10 cellular contexts compared by ENCODE assay signal in the genomic region with DNA sequence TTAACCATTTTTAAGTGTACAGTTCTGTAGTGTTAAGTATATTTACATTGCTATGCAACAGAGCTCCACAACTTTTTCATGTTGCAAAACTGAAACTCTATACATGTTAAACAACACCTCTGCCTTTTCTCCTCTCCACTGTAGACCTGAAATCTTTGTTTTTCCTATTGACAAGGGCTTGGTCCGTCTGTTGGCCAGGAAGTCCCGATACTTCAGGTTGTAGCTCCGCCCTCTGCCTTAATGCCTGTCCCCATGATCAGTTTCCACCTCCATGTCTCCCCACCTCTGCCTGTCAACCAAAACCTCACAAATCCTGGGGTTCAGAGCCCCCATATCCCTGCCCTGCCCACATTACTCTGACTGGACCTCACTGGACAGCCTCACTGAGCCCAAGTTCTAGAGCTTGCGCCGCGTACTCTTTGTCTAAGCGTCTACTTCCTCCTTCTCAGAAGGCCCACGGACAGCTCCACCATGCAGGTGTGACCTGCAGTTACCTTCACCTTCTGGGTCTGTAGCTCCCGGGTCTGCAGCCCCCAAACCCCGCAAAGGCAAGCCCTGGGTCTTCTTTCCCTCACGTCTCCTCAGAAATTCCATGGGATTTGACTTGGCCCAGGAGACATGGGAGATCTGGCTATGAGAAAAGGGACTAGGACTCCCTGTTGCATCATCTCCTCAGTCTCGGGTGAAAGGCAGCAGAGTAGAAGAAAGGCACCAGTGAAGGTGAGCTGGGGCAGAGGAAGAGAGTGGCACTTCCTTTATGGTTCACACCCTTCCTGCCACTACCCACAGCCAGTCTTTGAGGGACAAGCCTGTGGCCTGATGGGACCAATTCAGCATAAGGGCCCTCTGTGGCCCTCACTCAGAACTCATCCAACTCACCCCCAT. TPM values are rescaled to one million over a fixed set of nuclear protein-coding genes. Genes with fewer than 3 reads are reported as not detected.
A peak's percentile ranks its signal among the peaks of the same experiment; 100 is the strongest.
DNase-seq lines count a peak whose midpoint lies in the region; ATAC-seq and TF ChIP-seq lines count a peak whose summit lies in the region.
"Had no signal": no experiment of that assay in that cellular context is flagged by ENCODE, and none has a peak within 500 bp of the region (broad histone marks: within the 10 kb centered on the region; RNA-seq: fewer than 3 reads in every experiment).

No MANE protein-coding gene starts in this region.

- H3K4me3 ChIP-seq in mononuclear cell (ENCODE audit: low read length) (peak overlapping the region; percentile 44), OCI-LY7 (ENCODE audit: low read depth, low read length, poor library complexity, severe bottlenecking) (no peak overlapping the region), lower leg skin (ENCODE audit: low read depth, poor library complexity, severe bottlenecking) (no peak overlapping the region)
- H3K4me3 ChIP-seq: adrenal gland had no signal

- H3K4me3 Mint-ChIP-seq in activated CD4-positive, alpha-beta memory T cell treated with anti-CD3 and anti-CD28 coated beads for 36 hours: peak overlapping the region; percentile 77

- intact Hi-C loops in activated CD4-positive, alpha-beta memory T cell treated with anti-CD3 and anti-CD28 coated beads for 36 hours (cut with micrococcal nuclease): loop anchor here (1.0 kb wide), 1 partner anchor 8 kb away; no protein-coding TSS in a partner anchor
- intact Hi-C loops in OCI-LY7 (cut with micrococcal nuclease; ENCODE audit: unreplicated experiment) (no loop called here), lower leg skin (cut with DNase I; ENCODE audit: low total_unique reads) (no loop called here)

- TF ChIP-seq CTCF in OCI-LY7 (conservative IDR thresholded peaks at IDR 0.05; ENCODE audit: low read length): no peak
- TF ChIP-seq CTCF in lower leg skin (IDR thresholded peaks at IDR 0.05): no peak

- H3K9me2 ChIP-seq in OCI-LY7 (ENCODE audit: insufficient read depth, low read length): no peaks in the 10 kb centered on the region

- no peaks in the 10 kb centered on the region for H3K27me3 Mint-ChIP-seq in activated CD4-positive, alpha-beta memory T cell treated with anti-CD3 and anti-CD28 coated beads for 36 hours

- H3K27ac Mint-ChIP-seq in activated CD4-positive, alpha-beta memory T cell treated with anti-CD3 and anti-CD28 coated beads for 36 hours: peak overlapping the region; percentile 93

- H3K79me2 ChIP-seq in OCI-LY7 (ENCODE audit: insufficient read depth, low read depth, low read length): no peaks in the 10 kb centered on the region

- no peak overlapping the region for H3K4me2 ChIP-seq in OCI-LY7 (ENCODE audit: low read length)

- H3K4me1 Mint-ChIP-seq in activated CD4-positive, alpha-beta memory T cell treated with anti-CD3 and anti-CD28 coated beads for 36 hours (ENCODE audit: low read depth): peaks cover 92% of the 10 kb centered on the region

- CTCF ChIA-PET in activated CD4-positive, alpha-beta memory T cell treated with anti-CD3 and anti-CD28 coated beads for 36 hours (lab: Charles Lee): interaction anchor here (1.0 to 3.0 kb wide), 5 partner anchors 15 to 330 kb away, joined by 3 to 22 read pairs (median 3); a partner anchor contains a TSS
- CTCF ChIA-PET in OCI-LY7 (lab: Charles Lee; ENCODE audit: unreplicated experiment): interaction anchor here (1.4 kb wide), 1 partner anchor 10 kb away, joined by 6 read pairs; no protein-coding TSS in a partner anchor

- no peaks in the 10 kb centered on the region for H3K36me3 ChIP-seq in OCI-LY7 (ENCODE audit: insufficient read depth, low read length)
- H3K36me3 ChIP-seq: adrenal gland had no signal

- H3K27me3 ChIP-seq in mononuclear cell (ENCODE audit: insufficient read depth, low read length): no peaks in the 10 kb centered on the region
- H3K27me3 ChIP-seq: adrenal gland had no signal

- no peak overlapping the region for H3K27ac ChIP-seq in OCI-LY7 (ENCODE audit: low read depth, low read length, poor library complexity, severe bottlenecking)

- H3K9me3 Mint-ChIP-seq in activated CD4-positive, alpha-beta memory T cell treated with anti-CD3 and anti-CD28 coated beads for 36 hours: peaks cover 13% of the 10 kb centered on the region

- H3K9me3 ChIP-seq in mononuclear cell (ENCODE audit: low read depth, low read length) (no peaks in the 10 kb centered on the region), OCI-LY7 (ENCODE audit: low read length) (peaks cover 12% of the 10 kb centered on the region; the same call in 1 of the 2 replicates)
- H3K9me3 ChIP-seq: adrenal gland had no signal

- H3K4me1 ChIP-seq in mononuclear cell (ENCODE audit: insufficient read depth, low read length) (peaks cover 100% of the 10 kb centered on the region), OCI-LY7 (ENCODE audit: insufficient read depth, low read length, poor library complexity, severe bottlenecking) (peaks cover 20% of the 10 kb centered on the region)

- H3K36me3 Mint-ChIP-seq in activated CD4-positive, alpha-beta memory T cell treated with anti-CD3 and anti-CD28 coated beads for 36 hours: peaks cover 16% of the 10 kb centered on the region

- H2AFZ ChIP-seq in OCI-LY7 (ENCODE audit: low read length): no peak overlapping the region

- ATAC-seq in GM18867 (IDR thresholded peaks at IDR 0.05; ENCODE audit: unreplicated experiment): no peak

- 91% methylated on average over 12 of the region's 12 CpGs for WGBS in lower leg skin, 2 donors

- POLR2A ChIA-PET in activated CD4-positive, alpha-beta memory T cell treated with anti-CD3 and anti-CD28 coated beads for 36 hours (lab: Charles Lee): interaction anchor here (0.7 to 1.0 kb wide), 2 partner anchors 11 to 46 kb away, joined by 3 read pairs; a partner anchor contains a TSS
- POLR2A ChIA-PET in OCI-LY7 (lab: Charles Lee): interaction anchor here (0.5 to 1.5 kb wide), 4 partner anchors 8 to 1321 kb away, joined by 3 to 9 read pairs (median 4); a partner anchor contains a TSS

- no peak for TF ChIP-seq POLR2A in lower leg skin (IDR thresholded peaks at IDR 0.05)

- peak; percentile 24 for DNase-seq in activated naive CD4-positive, alpha-beta T cell treated with Interleukin-2 at 50 U/mL for 16 hours
- DNase-seq in activated naive CD4-positive, alpha-beta T cell (lab: John Stamatoyannopoulos, UW): no peak
- peak; percentile 47 for DNase-seq in activated CD4-positive, alpha-beta memory T cell treated with anti-CD3 and anti-CD28 coated beads for 36 hours
- DNase-seq in OCI-LY7 (ENCODE audit: low spot score) (no peak), lower leg skin (ENCODE audit: low spot score in 2 of 2) (no peak)
- no peak for DNase-seq in effector CD8-positive, alpha-beta T cell (lab: John Stamatoyannopoulos, UW)
- DNase-seq: adrenal gland, NCI-H82 had no signal

- H4K20me1 ChIP-seq in OCI-LY7 (ENCODE audit: insufficient read depth, low read length): no peaks in the 10 kb centered on the region

- no TSS peak for BruUV-seq in OCI-LY7 (replicated peaks; lab: Mats Ljungman, UMichigan)

RNA-seq across cellular contexts. Expression of a gene that starts 8.0 kb away (rescaled TPM):
- total RNA-seq in activated CD4-positive, alpha-beta memory T cell treated with anti-CD3 and anti-CD28 coated beads for 36 hours: 10 to 100 TPM; 24.7 to 25.8 TPM
- total RNA-seq in mononuclear cell (86.0 TPM), OCI-LY7 (2022) (not detected in 2 replicates), lower leg skin (10 to 100 TPM in 1 of 4 donors, 1 to 10 TPM in 3; 5.2 to 10.1 (median 6.5) TPM)
- not detected in 2 replicates for total RNA-seq in OCI-LY7 (2014; rRNA removed; shearing (Covaris generic))

RNA-seq across cellular contexts. Expression of a gene that starts 24.6 kb away (rescaled TPM):
- not detected for total RNA-seq in activated CD4-positive, alpha-beta memory T cell treated with anti-CD3 and anti-CD28 coated beads for 36 hours
- total RNA-seq in mononuclear cell (1.0 TPM), OCI-LY7 (2022) (not detected in 2 replicates), lower leg skin (not detected)
- not detected in 2 replicates for total RNA-seq in OCI-LY7 (2014; rRNA removed; shearing (Covaris generic))

RNA-seq across cellular contexts. Expression of a gene that starts 46.2 kb away (rescaled TPM):
- 100 to 1,000 TPM; 139 to 144 TPM for total RNA-seq in activated CD4-positive, alpha-beta memory T cell treated with anti-CD3 and anti-CD28 coated beads for 36 hours
- 77.6 TPM for total RNA-seq in mononuclear cell
- 150 and 176 TPM in 2 replicates for total RNA-seq in OCI-LY7 (2014; rRNA removed; shearing (Covaris generic))
- total RNA-seq in OCI-LY7 (2022): 161 and 171 TPM in 2 replicates
- total RNA-seq in lower leg skin: 100 to 1,000 TPM; 162 to 240 (median 213) TPM

Comparison
In these comparisons a context has a peak if more than half of its experiments do, and no peak if none do; other contexts are left out.
1. DNase-seq: peak in activated naive CD4-positive, alpha-beta T cell treated with Interleukin-2 at 50 U/mL for 16 hours (single experiment) and activated CD4-positive, alpha-beta memory T cell treated with anti-CD3 and anti-CD28 coated beads for 36 hours (single experiment); none in activated naive CD4-positive, alpha-beta T cell (0 of 4), OCI-LY7 (single experiment), effector CD8-positive, alpha-beta T cell (single experiment) and lower leg skin (0 of 2).
2. RNA of a gene that starts 8.0 kb away (total RNA-seq): 86.0 TPM in mononuclear cell (single experiment), 24.7 to 25.8 TPM in activated CD4-positive, alpha-beta memory T cell treated with anti-CD3 and anti-CD28 coated beads for 36 hours and 5.2 to 10.1 TPM in lower leg skin; not detected in OCI-LY7; every median in the first group is over 4 times any median in the second.